Comparison of ENCODE assay signal across 8 cellular contexts in the genomic region with DNA sequence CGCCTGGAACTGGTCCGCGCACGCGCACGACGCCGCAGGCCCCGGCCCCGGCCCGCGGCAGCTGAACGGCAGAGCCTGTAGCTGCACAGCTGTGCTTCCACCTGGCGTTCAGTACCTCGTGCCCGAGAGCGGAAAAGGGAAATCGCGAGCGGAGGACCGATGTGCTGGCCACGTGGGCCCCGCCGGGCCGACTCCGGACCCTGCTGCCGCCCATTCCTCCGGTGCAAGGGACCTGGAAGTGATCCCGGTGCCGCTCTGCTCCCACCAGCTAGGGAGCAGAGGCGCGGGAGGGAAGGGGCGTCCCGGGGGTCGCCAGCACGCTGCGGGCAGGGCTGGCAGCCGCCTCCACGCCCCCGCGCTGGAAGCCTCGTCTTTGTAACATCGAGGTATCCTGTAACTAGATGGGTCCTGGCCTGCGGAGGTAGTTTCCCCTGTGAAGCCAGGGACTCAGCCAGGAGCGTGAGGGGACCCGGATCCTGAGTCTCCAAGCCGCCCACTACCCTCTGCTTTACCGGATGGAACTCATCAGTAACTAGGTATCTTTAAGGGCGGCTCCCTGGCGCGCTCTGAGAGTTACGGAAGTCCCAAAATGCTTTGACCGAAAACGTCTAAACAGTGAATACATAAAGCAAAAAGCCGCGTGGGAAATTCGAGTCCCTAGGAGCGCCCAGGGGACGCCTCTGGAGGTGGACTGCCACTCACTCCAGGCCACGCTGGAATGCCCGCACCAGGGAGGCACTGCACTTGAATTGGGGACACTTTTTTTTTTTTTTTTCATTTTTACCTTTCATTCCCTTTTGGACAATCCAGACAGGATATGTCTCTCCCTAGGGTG. TPM values are rescaled to one million over a fixed set of nuclear protein-coding genes. Genes with fewer than 3 reads are reported as not detected.
DNase-seq lines count a peak whose midpoint lies in the region; ATAC-seq, FAIRE-seq and TF ChIP-seq lines count a peak whose summit lies in the region.

No MANE protein-coding gene starts in this region.

- H3K9ac ChIP-seq in K562 (ENCODE audit: insufficient read depth in 1 of 2, low read depth in 2 of 2, low read length in 2 of 2) = peak overlapping the region; percentile 97 to 98

- POLR2A ChIA-PET in K562 (lab: Yijun Ruan, JAX) = interaction anchor here (0.5 to 7.0 kb wide), 20 partner anchors 8 to 370 kb away, joined by 3 to 54 read pairs (median 4); no protein-coding TSS in a partner anchor

- ATAC-seq in GM18498 (IDR thresholded peaks at IDR 0.05; ENCODE audit: unreplicated experiment) = peak; percentile 58
- ATAC-seq in HG02840 (IDR thresholded peaks at IDR 0.05; ENCODE audit: low FRiP score, unreplicated experiment) = peak; percentile 58
- ATAC-seq in K562 = peak; percentile 76

- no peak for FAIRE-seq in K562 (lab: Jason Lieb, UNC)

- TF ChIP-seq EP300 in K562 (IDR thresholded peaks at IDR 0.05; ENCODE audit: low read length) = no peak

- TF ChIP-seq RAD21 in K562 (CRISPR knock-in tag; conservative IDR thresholded peaks at IDR 0.05 in 1 of 2, IDR thresholded peaks at IDR 0.05 in 1 of 2) = peak in 1 of 2 experiments; percentile 18; a peak in 3 of 4 replicates

- CTCF ChIA-PET in K562 (lab: Yijun Ruan, JAX; ENCODE audit: low intra/inter-chr PET ratio) = no interaction called here

- H3K27ac ChIP-seq in K562 (ENCODE audit: extremely low read depth, low read depth, low read length) = peak overlapping the region; percentile 97

- H3K9me1 ChIP-seq in K562 (ENCODE audit: control insufficient read depth, insufficient read depth, low read length) = no peaks in the 10 kb centered on the region

- in situ Hi-C loops in K562 (cut with MboI) = no loop called here

- H4K20me1 ChIP-seq in K562 (replicated peaks; ENCODE audit: control insufficient read depth, insufficient read depth, low read length) = peaks cover 33% of the 10 kb centered on the region

- peak overlapping the region; percentile 93 for H3K4me2 ChIP-seq in K562 (ENCODE audit: insufficient read depth, low read length)

- H3K36me3 ChIP-seq in K562 (ENCODE audit: control insufficient read depth, insufficient read depth, low read length) = peaks cover 30% of the 10 kb centered on the region

- TF ChIP-seq POLR2A in K562 (conservative IDR thresholded peaks at IDR 0.05) = peak; percentile 85

- H3K27me3 ChIP-seq in K562 (ENCODE audit: control insufficient read depth in 2 of 2, insufficient read depth in 2 of 2, low read length in 2 of 2) = no peaks in the 10 kb centered on the region

- H3K79me2 ChIP-seq in K562 (ENCODE audit: control insufficient read depth, insufficient read depth, low read length) = peaks cover 56% of the 10 kb centered on the region

- TSS peak; percentile 87 for BruUV-seq in K562 (replicated peaks; lab: Mats Ljungman, UMichigan)

- WGBS in K562 (ENCODE audit: insufficient coverage, low coverage, missing lambda C conversion rate) = 0% methylated on average over 40 of the region's 61 CpGs

- H3K4me1 ChIP-seq in K562 (replicated peaks in 1 of 2; ENCODE audit: control insufficient read depth in 2 of 2, insufficient read depth in 2 of 2, low read length in 2 of 2) = peaks cover 17 to 29% of the 10 kb centered on the region in 2 experiments; a peak in 4 of 5 replicates

- DNase-seq in NCI-H1436 (lab: John Stamatoyannopoulos, UW) (peak; percentile 92), T-helper 2 cell (peak in 4 of 5 experiments; percentile 90 to 95 (median 92)), K562 (ENCODE audit: extremely low read depth in 1 of 4, low spot score in 3 of 4) (peak in 3 of 4 experiments; percentile 40 to 95 (median 67)), iris pigment epithelial cell (ENCODE audit: low read depth) (peak; percentile 84), kidney glomerular epithelial cell (lab: John Stamatoyannopoulos, UW) (no peak)
- DNase-seq in stimulated activated CD4-positive, alpha-beta T cell treated with anti-CD3 and anti-CD28 coated beads, Interleukin-15, amount 100 ng/mL, for 24 hours = peak; percentile 95

- peak overlapping the region; percentile 87 for H2AFZ ChIP-seq in K562 (ENCODE audit: low read depth, low read length)

- TF ChIP-seq CTCF in K562 (IDR thresholded peaks at IDR 0.05 in 2 of 3, conservative IDR thresholded peaks at IDR 0.05 in 1 of 3; ENCODE audit: insufficient read depth in 2 of 3, low read depth in 1 of 3, low read length in 3 of 3) = peak; percentile 23 to 40 (median 26); a peak in 3 of 6 replicates

- H3K4me3 ChIP-seq in K562 = peak overlapping the region; percentile 71

- no peaks in the 10 kb centered on the region for H3K9me3 ChIP-seq in K562 (replicated peaks; ENCODE audit: control insufficient read depth, insufficient read depth, low read depth, low read length)

- intact Hi-C loops in K562 (cut with micrococcal nuclease) = no loop called here

TF ChIP-seq in K562, 482 proteins besides CTCF, POLR2A, EP300 and RAD21 (continues in another document):
- TF ChIP-seq ILF3 (IDR thresholded peaks at IDR 0.05; ENCODE audit: borderline replicate concordance) = no peak
- TF ChIP-seq CEBPB (tag; IDR thresholded peaks at IDR 0.05) = no peak
- TF ChIP-seq ZKSCAN3 (CRISPR knock-in tag; IDR thresholded peaks at IDR 0.05) = no peak
- TF ChIP-seq, protein P1, sequence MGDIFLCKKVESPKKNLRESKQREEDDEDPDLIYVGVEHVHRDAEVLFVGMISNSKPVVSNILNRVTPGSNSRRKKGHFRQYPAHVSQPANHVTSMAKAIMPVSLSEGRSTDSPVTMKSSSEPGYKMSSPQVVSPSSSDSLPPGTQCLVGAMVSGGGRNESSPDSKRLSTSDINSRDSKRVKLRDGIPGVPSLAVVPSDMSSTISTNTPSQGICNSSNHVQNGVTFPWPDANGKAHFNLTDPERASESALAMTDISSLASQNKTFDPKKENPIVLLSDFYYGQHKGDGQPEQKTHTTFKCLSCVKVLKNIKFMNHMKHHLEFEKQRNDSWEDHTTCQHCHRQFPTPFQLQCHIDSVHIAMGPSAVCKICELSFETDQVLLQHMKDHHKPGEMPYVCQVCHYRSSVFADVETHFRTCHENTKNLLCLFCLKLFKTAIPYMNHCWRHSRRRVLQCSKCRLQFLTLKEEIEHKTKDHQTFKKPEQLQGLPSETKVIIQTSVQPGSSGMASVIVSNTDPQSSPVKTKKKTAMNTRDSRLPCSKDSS (IDR thresholded peaks at IDR 0.05; ENCODE audit: low read depth, partially characterized antibody) = no peak
- TF ChIP-seq ESRRA (IDR thresholded peaks at IDR 0.05; ENCODE audit: borderline replicate concordance, low read depth) = no peak
- TF ChIP-seq, protein P2, sequence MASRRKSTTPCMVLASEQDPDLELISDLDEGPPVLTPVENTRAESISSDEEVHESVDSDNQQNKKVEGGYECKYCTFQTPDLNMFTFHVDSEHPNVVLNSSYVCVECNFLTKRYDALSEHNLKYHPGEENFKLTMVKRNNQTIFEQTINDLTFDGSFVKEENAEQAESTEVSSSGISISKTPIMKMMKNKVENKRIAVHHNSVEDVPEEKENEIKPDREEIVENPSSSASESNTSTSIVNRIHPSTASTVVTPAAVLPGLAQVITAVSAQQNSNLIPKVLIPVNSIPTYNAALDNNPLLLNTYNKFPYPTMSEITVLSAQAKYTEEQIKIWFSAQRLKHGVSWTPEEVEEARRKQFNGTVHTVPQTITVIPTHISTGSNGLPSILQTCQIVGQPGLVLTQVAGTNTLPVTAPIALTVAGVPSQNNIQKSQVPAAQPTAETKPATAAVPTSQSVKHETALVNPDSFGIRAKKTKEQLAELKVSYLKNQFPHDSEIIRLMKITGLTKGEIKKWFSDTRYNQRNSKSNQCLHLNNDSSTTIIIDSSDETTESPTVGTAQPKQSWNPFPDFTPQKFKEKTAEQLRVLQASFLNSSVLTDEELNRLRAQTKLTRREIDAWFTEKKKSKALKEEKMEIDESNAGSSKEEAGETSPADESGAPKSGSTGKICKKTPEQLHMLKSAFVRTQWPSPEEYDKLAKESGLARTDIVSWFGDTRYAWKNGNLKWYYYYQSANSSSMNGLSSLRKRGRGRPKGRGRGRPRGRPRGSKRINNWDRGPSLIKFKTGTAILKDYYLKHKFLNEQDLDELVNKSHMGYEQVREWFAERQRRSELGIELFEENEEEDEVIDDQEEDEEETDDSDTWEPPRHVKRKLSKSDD (conservative IDR thresholded peaks at IDR 0.05; ENCODE audit: low read length) = no peak
- peak; percentile 69 for TF ChIP-seq CXXC5 (CRISPR knock-in tag; IDR thresholded peaks at IDR 0.05)
- no peak for TF ChIP-seq HNRNPL (IDR thresholded peaks at IDR 0.05; ENCODE audit: low read depth, low read length)
- TF ChIP-seq TFAM (CRISPR knock-in tag; conservative IDR thresholded peaks at IDR 0.05) = no peak
- TF ChIP-seq RBM34 (IDR thresholded peaks at IDR 0.05; ENCODE audit: borderline replicate concordance, insufficient read depth, low read length) = no peak
- no peak for TF ChIP-seq CBX5 (IDR thresholded peaks at IDR 0.05; ENCODE audit: borderline replicate concordance, low read depth)

RNA-seq across cellular contexts. Expression of a gene that starts 0.7 kb away (rescaled TPM):
- 99.9 and 124 TPM in 2 replicates for total RNA-seq in K562 (2011; cell fraction: chromatin; rRNA removed; ENCODE audit: low replicate concordance)
- total RNA-seq in K562 (2011; cell fraction: nucleolus; rRNA removed) = 80.3 and 83.7 TPM in 2 replicates
- 115 and 142 TPM in 2 replicates for total RNA-seq in K562 (2011; cell fraction: nucleoplasm; rRNA removed)
- total RNA-seq in K562 (2014; rRNA removed) (392 and 447 TPM in 2 replicates), K562 (2014; rRNA removed; fragmentation: Illumina TruSeq; extraction: Trizol) (525 and 551 TPM in 2 replicates), K562 (2015; rRNA removed; fragmentation: Illumina TruSeq; extraction: Trizol) (512 and 539 TPM in 2 replicates), K562 (2021) (379 and 398 TPM in 2 replicates)
- polyA plus RNA-seq in K562 (2011; rRNA removed) (368 and 563 TPM in 2 replicates), K562 (2014; fragmentation: Illumina TruSeq; extraction: Trizol) (473 and 553 TPM in 2 replicates), K562 (2014; fragmentation: Nextera tagmentation; extraction: Ambion mirVana) (100 to 1,000 TPM; 142 to 169 TPM), K562 (2014; rRNA removed) (457 and 488 TPM in 2 replicates)
- polyA plus RNA-seq in K562 (2011; cell fraction: cytosol; rRNA removed) = 282 and 395 TPM in 2 replicates
- 190 and 232 TPM in 2 replicates for polyA plus RNA-seq in K562 (2011; cell fraction: nucleus; rRNA removed)
- 213 and 358 TPM in 2 replicates for polyA plus RNA-seq in K562 (2012)
- polyA minus RNA-seq in K562 (2011; rRNA and poly(A)+ RNA removed) = 600 and 763 TPM in 2 replicates
- 138 and 222 TPM in 2 replicates for polyA minus RNA-seq in K562 (2011; cell fraction: cytosol; rRNA and poly(A)+ RNA removed)
- polyA minus RNA-seq in K562 (2011; cell fraction: nucleus; rRNA and poly(A)+ RNA removed) = 41.1 and 78.2 TPM in 2 replicates
